In the genomic region with DNA sequence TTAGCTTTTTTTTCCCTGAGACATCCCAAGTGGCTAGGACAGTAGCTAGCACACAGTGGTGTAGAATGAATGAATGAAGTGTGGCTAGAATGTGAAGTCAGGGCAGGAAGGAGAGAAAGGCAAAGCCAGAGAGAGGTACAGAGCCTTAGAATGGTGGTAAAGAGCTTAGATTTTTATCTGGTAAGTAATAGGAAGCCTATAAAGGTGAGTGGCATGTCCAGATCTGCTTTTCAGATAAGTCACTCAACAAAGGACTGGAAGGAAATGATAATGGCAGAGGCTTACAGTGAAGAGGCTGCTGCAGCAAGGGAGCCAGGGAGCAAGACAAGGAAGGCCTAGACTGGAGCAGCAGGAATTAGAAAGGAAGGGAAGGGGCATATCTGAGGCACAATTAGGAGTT, we compare ENCODE assay signal across 24 cellular contexts.
DNase-seq lines count a peak whose midpoint lies in the region; ATAC-seq and TF ChIP-seq lines count a peak whose summit lies in the region.
"Had no signal": no experiment of that assay in that cellular context is flagged by ENCODE, and none has a peak within 500 bp of the region (broad histone marks: within the 10 kb centered on the region; RNA-seq: fewer than 3 reads in every experiment).

No MANE protein-coding gene starts in this region.

- 0 out of 2 replicates have a peak overlapping the region, but pooled peaks have one; percentile 35 for H2BK120ac ChIP-seq in IMR-90 (ENCODE audit: low read depth, low read length)
- H2BK120ac ChIP-seq in mesendoderm (ENCODE audit: low read depth, low read length): no peak overlapping the region

- POLR2A ChIA-PET in IMR-90 (lab: Charles Lee; ENCODE audit: unreplicated experiment): interaction anchor here (0.6 kb wide), 1 partner anchor 79 kb away, joined by 3 read pairs; no protein-coding TSS in a partner anchor

- no peak overlapping the region for H4K5ac ChIP-seq in IMR-90 (ENCODE audit: low read depth, low read length)
- H4K5ac ChIP-seq in mesendoderm (ENCODE audit: low read length): peak overlapping the region; percentile 28

- H3K36me3 Mint-ChIP-seq in activated T-helper 1 cell treated with anti-CD3 and anti-CD28 coated beads, Interleukin-12 subunit alpha, Interleukin-12 subunit beta, Interleukin-2, Interleukin-4 antibody, amounts not matched to agents 30 ng/mL and 10 ng/mL and 1 ng/mL, durations not matched to agents 14 hours and 24 hours and 36 hours (ENCODE audit: low read depth): peaks cover 4% of the 10 kb centered on the region
- H3K36me3 Mint-ChIP-seq in effector memory CD8-positive, alpha-beta T cell (ENCODE audit: insufficient read depth): peaks cover 19% of the 10 kb centered on the region
- H3K36me3 Mint-ChIP-seq: neural progenitor cell, T-cell had no signal

- H3K27me3 ChIP-seq in IMR-90 (ENCODE audit: control insufficient read depth, insufficient read depth, low read length) (no peaks in the 10 kb centered on the region), mesendoderm (ENCODE audit: insufficient read depth, low read length, poor library complexity) (peaks cover 9% of the 10 kb centered on the region)
- H3K27me3 ChIP-seq: SJCRH30 had no signal

- H4K91ac ChIP-seq in IMR-90 (ENCODE audit: insufficient read depth, low read depth, low read length): no peak overlapping the region

- no peak overlapping the region; a peak in 1 of 4 replicates for H4K8ac ChIP-seq in IMR-90 (ENCODE audit: low read depth in 2 of 2, low read length in 2 of 2)
- H4K8ac ChIP-seq in mesendoderm (ENCODE audit: low read depth, low read length): no peak overlapping the region

- no peaks in the 10 kb centered on the region for H4K20me1 ChIP-seq in IMR-90 (ENCODE audit: insufficient read depth, low read length)

- no peaks in the 10 kb centered on the region for H3K9me3 Mint-ChIP-seq in activated T-helper 1 cell treated with anti-CD3 and anti-CD28 coated beads, Interleukin-12 subunit alpha, Interleukin-12 subunit beta, Interleukin-2, Interleukin-4 antibody, amounts not matched to agents 30 ng/mL and 10 ng/mL and 1 ng/mL, durations not matched to agents 14 hours and 24 hours and 36 hours
- H3K9me3 Mint-ChIP-seq in effector memory CD8-positive, alpha-beta T cell: no peaks in the 10 kb centered on the region
- H3K9me3 Mint-ChIP-seq: activated naive CD8-positive, alpha-beta T cell treated with anti-CD3 and anti-CD28 coated beads for 36 hours; neural progenitor cell; stimulated activated naive CD8-positive, alpha-beta T cell treated with anti-CD3 and anti-CD28 coated beads, Interleukin-15, Interleukin-2, amounts not matched to agents 100 ng/mL and 50 ng/mL, for 24 hours; T-cell had no signal

- H3K79me1 ChIP-seq in IMR-90 (ENCODE audit: low read depth in 1 of 2, low read length in 2 of 2) (peaks cover 0 to 24% of the 10 kb centered on the region in 2 experiments; a peak in 2 of 4 replicates), mesendoderm (ENCODE audit: low read length) (no peaks in the 10 kb centered on the region)

- H3K9me1 ChIP-seq in IMR-90 (ENCODE audit: insufficient read depth, low read length): peaks cover 16% of the 10 kb centered on the region

- H2AK5ac ChIP-seq in IMR-90 (ENCODE audit: low read depth, low read length): peak overlapping the region; percentile 37; the same call in 1 of the 2 replicates
- no peak overlapping the region for H2AK5ac ChIP-seq in mesendoderm (ENCODE audit: low read length)

- H3K23ac ChIP-seq in IMR-90 (ENCODE audit: low read depth, low read length) (peak overlapping the region; percentile 16; the same call in 1 of the 2 replicates), mesendoderm (ENCODE audit: low read length) (no peak overlapping the region)

- H3K27me3 Mint-ChIP-seq in activated T-helper 1 cell treated with anti-CD3 and anti-CD28 coated beads, Interleukin-12 subunit alpha, Interleukin-12 subunit beta, Interleukin-2, Interleukin-4 antibody, amounts not matched to agents 30 ng/mL and 10 ng/mL and 1 ng/mL, durations not matched to agents 14 hours and 24 hours and 36 hours (ENCODE audit: insufficient read depth): peaks cover 13% of the 10 kb centered on the region
- peaks cover 0 to 13% of the 10 kb centered on the region in 2 donors for H3K27me3 Mint-ChIP-seq in effector memory CD8-positive, alpha-beta T cell

- H3K27ac Mint-ChIP-seq in activated T-helper 1 cell treated with anti-CD3 and anti-CD28 coated beads, Interleukin-12 subunit alpha, Interleukin-12 subunit beta, Interleukin-2, Interleukin-4 antibody, amounts not matched to agents 30 ng/mL and 10 ng/mL and 1 ng/mL, durations not matched to agents 14 hours and 24 hours and 36 hours: no peak overlapping the region
- peak overlapping the region in 1 of 2 donors; percentile 5 for H3K27ac Mint-ChIP-seq in effector memory CD8-positive, alpha-beta T cell
- H3K27ac Mint-ChIP-seq: activated naive CD8-positive, alpha-beta T cell treated with anti-CD3 and anti-CD28 coated beads for 36 hours; neural progenitor cell; progenitor cell of endocrine pancreas; stimulated activated naive CD8-positive, alpha-beta T cell treated with anti-CD3 and anti-CD28 coated beads, Interleukin-15, Interleukin-2, amounts not matched to agents 100 ng/mL and 50 ng/mL, for 24 hours had no signal

- dilution Hi-C loops in IMR-90 (cut with HindIII; ENCODE audit: low sequenced_read_pairs, unreplicated experiment): no loop called here

- H3K4me3 Mint-ChIP-seq in activated T-helper 1 cell treated with anti-CD3 and anti-CD28 coated beads, Interleukin-12 subunit alpha, Interleukin-12 subunit beta, Interleukin-2, Interleukin-4 antibody, amounts not matched to agents 30 ng/mL and 10 ng/mL and 1 ng/mL, durations not matched to agents 14 hours and 24 hours and 36 hours: peak overlapping the region; percentile 25
- H3K4me3 Mint-ChIP-seq in effector memory CD8-positive, alpha-beta T cell: no peak overlapping the region
- H3K4me3 Mint-ChIP-seq: activated naive CD8-positive, alpha-beta T cell treated with anti-CD3 and anti-CD28 coated beads for 36 hours; neural progenitor cell; stimulated activated naive CD8-positive, alpha-beta T cell treated with anti-CD3 and anti-CD28 coated beads, Interleukin-15, Interleukin-2, amounts not matched to agents 100 ng/mL and 50 ng/mL, for 24 hours had no signal

- H3K4me1 Mint-ChIP-seq in activated T-helper 1 cell treated with anti-CD3 and anti-CD28 coated beads, Interleukin-12 subunit alpha, Interleukin-12 subunit beta, Interleukin-2, Interleukin-4 antibody, amounts not matched to agents 30 ng/mL and 10 ng/mL and 1 ng/mL, durations not matched to agents 14 hours and 24 hours and 36 hours (ENCODE audit: low read depth): peaks cover 72% of the 10 kb centered on the region
- H3K4me1 Mint-ChIP-seq in effector memory CD8-positive, alpha-beta T cell (ENCODE audit: low read depth in 2 of 2): peaks cover 14 to 24% of the 10 kb centered on the region in 2 donors

- no peaks in the 10 kb centered on the region for H3K79me2 ChIP-seq in mesendoderm (ENCODE audit: control insufficient read depth, insufficient read depth, low read length)

- peak overlapping the region; percentile 47; the same call in 1 of the 2 replicates for H2BK20ac ChIP-seq in IMR-90 (ENCODE audit: low read depth, low read length)

- H3K36me3 ChIP-seq in IMR-90 (ENCODE audit: control insufficient read depth, insufficient read depth, low read length) (no peaks in the 10 kb centered on the region), mesendoderm (ENCODE audit: control insufficient read depth, insufficient read depth, low read length) (no peaks in the 10 kb centered on the region)
- H3K36me3 ChIP-seq: heart right ventricle, left lung, neural progenitor cell, sigmoid colon, SJCRH30, tibial artery had no signal

- peak overlapping the region; percentile 37 for H2AFZ ChIP-seq in IMR-90 (replicated peaks; ENCODE audit: low read length, poor library complexity)
- H2AFZ ChIP-seq: neural progenitor cell had no signal

- peak overlapping the region; percentile 57; the same call in 1 of the 2 replicates for H3K4ac ChIP-seq in IMR-90 (ENCODE audit: low read depth, low read length)
- no peak overlapping the region for H3K4ac ChIP-seq in mesendoderm (ENCODE audit: low read depth, low read length)

- TF ChIP-seq RAD21 in IMR-90 (IDR thresholded peaks at IDR 0.05; ENCODE audit: low read length): no peak

- no TSS peak for BruUV-seq in IMR-90 (replicated peaks; lab: Mats Ljungman, UMichigan)

- H3K56ac ChIP-seq in IMR-90 (ENCODE audit: extremely low read depth, insufficient read depth, low read length): no peak overlapping the region
- H3K56ac ChIP-seq in mesendoderm (ENCODE audit: low read length): no peak overlapping the region

- peak; percentile 54 for DNase-seq in ELF-1 (ENCODE audit: low read depth, low spot score)
- DNase-seq in IMR-90: no peak
- no peak for DNase-seq in activated T-helper 1 cell treated with anti-CD3 and anti-CD28 coated beads, Interleukin-12 subunit alpha, Interleukin-12 subunit beta, Interleukin-2, Interleukin-4 antibody, amounts not matched to agents 30 ng/mL and 10 ng/mL and 1 ng/mL, durations not matched to agents 14 hours and 24 hours and 36 hours (ENCODE audit: low spot score)
- DNase-seq in mesendoderm: peak; percentile 47
- DNase-seq in effector memory CD8-positive, alpha-beta T cell: no peak
- no peak for DNase-seq in inferior parietal cortex (ENCODE audit: extremely low spot score)
- DNase-seq: activated CD4-positive, alpha-beta T cell treated with anti-CD3 and anti-CD28 coated beads for 48 hours; activated naive CD8-positive, alpha-beta T cell treated with anti-CD3 and anti-CD28 coated beads for 36 hours; cerebellar nuclear complex; HCEC 1CT; heart right ventricle; left lung; NCI-H1436; NCI-H510A; NK-92 treated with Interleukin-12 subunit alpha and Interleukin-12 subunit beta, amount 100 ng/mL, for 24 hours; sigmoid colon; SJCRH30; stimulated activated CD4-positive, alpha-beta T cell treated with anti-CD3 and anti-CD28 coated beads, Interleukin-15, amount 100 ng/mL, for 24 hours; T-cell; tibial artery had no signal

- H2BK5ac ChIP-seq in IMR-90 (ENCODE audit: low read depth, low read length, poor library complexity, severe bottlenecking): no peak overlapping the region
- no peak overlapping the region for H2BK5ac ChIP-seq in mesendoderm (ENCODE audit: low read length)

- in situ Hi-C loops in IMR-90 (cut with MboI; ENCODE audit: low sequenced_read_pairs): loop anchor here (10.0 kb wide), 1 partner anchor 385 kb away; no protein-coding TSS in a partner anchor

- no peak overlapping the region for H3K9ac ChIP-seq in IMR-90 (ENCODE audit: low read depth, low read length)
- H3K9ac ChIP-seq in mesendoderm (ENCODE audit: low read length): no peak overlapping the region
- H3K9ac ChIP-seq: neural progenitor cell had no signal

- CTCF ChIA-PET in IMR-90 (lab: Yijun Ruan, JAX): interaction anchor here (0.7 to 0.9 kb wide), 2 partner anchors 10 to 172 kb away, joined by 3 read pairs; no protein-coding TSS in a partner anchor

- H2AK9ac ChIP-seq in IMR-90 (replicated peaks; ENCODE audit: low read depth, low read length, poor library complexity): no peak overlapping the region

- H3K4me2 ChIP-seq in IMR-90 (ENCODE audit: low read depth, low read length) (no peak overlapping the region), mesendoderm (ENCODE audit: low read length) (no peak overlapping the region)
- H3K4me2 ChIP-seq: neural progenitor cell had no signal

- H3K14ac ChIP-seq in IMR-90 (replicated peaks; ENCODE audit: low read depth, low read length): no peak overlapping the region; the same call in 1 of the 2 replicates

- H3K4me1 ChIP-seq in IMR-90 (ENCODE audit: control insufficient read depth, insufficient read depth, low read length) (peaks cover 8% of the 10 kb centered on the region), mesendoderm (ENCODE audit: control insufficient read depth, low read depth, low read length) (peaks cover 5% of the 10 kb centered on the region)
- H3K4me1 ChIP-seq: SJCRH30 had no signal

- intact Hi-C loops in IMR-90 (cut with micrococcal nuclease): loop anchor here (5.0 kb wide), 2 partner anchors 193 to 388 kb away; no protein-coding TSS in a partner anchor
- intact Hi-C loops in activated T-helper 1 cell treated with anti-CD3 and anti-CD28 coated beads, Interleukin-12 subunit alpha, Interleukin-12 subunit beta, Interleukin-2, Interleukin-4 antibody, amounts not matched to agents 30 ng/mL and 10 ng/mL and 1 ng/mL, durations not matched to agents 14 hours and 24 hours and 36 hours (cut with micrococcal nuclease): loop anchor here (5.0 kb wide), 2 partner anchors 532 to 558 kb away; no protein-coding TSS in a partner anchor

- H3K18ac ChIP-seq in IMR-90 (ENCODE audit: low read depth, low read length) (no peak overlapping the region), mesendoderm (ENCODE audit: low read length) (no peak overlapping the region)

- H3K27ac ChIP-seq in IMR-90 (ENCODE audit: insufficient read depth, low read length) (no peak overlapping the region), mesendoderm (ENCODE audit: low read depth, low read length) (no peak overlapping the region)
- H3K27ac ChIP-seq: heart right ventricle, left lung, neural progenitor cell, sigmoid colon, SJCRH30, tibial artery had no signal

- no peak for TF ChIP-seq CTCF in IMR-90 (conservative IDR thresholded peaks at IDR 0.05; ENCODE audit: low read depth, low read length)

- H3K9me3 ChIP-seq in IMR-90 (ENCODE audit: control insufficient read depth, insufficient read depth, low read length): no peaks in the 10 kb centered on the region
- H3K9me3 ChIP-seq: heart right ventricle, left lung, sigmoid colon, SJCRH30, tibial artery had no signal

- TF ChIP-seq POLR2A in IMR-90 (IDR thresholded peaks at IDR 0.05; ENCODE audit: low read depth, low read length): no peak

- H2BK15ac ChIP-seq in IMR-90 (ENCODE audit: low read depth, low read length) (0 out of 3 replicates have a peak overlapping the region, but pooled peaks have one; percentile 41), mesendoderm (replicated peaks; ENCODE audit: low read depth) (no peak overlapping the region)

- H3K4me3 ChIP-seq in IMR-90 (ENCODE audit: insufficient read depth, low read depth, low read length) (no peak overlapping the region), mesendoderm (ENCODE audit: low read length) (no peak overlapping the region)
- H3K4me3 ChIP-seq: heart right ventricle, left lung, neural progenitor cell, sigmoid colon, SJCRH30, tibial artery had no signal

- ATAC-seq in IMR-90 (ENCODE audit: low read depth) (no peak), HG03571 (IDR thresholded peaks at IDR 0.05; ENCODE audit: unreplicated experiment) (no peak)
- no peak for ATAC-seq in effector memory CD8-positive, alpha-beta T cell (replicated peaks)
- ATAC-seq: heart right ventricle, left lung, T-cell had no signal

Comparison
In these comparisons a context has a peak if more than half of its experiments do, and no peak if none do; other contexts are left out.
1. DNase-seq: peak in ELF-1 (single experiment) and mesendoderm (single experiment); none in IMR-90 (single experiment), activated T-helper 1 cell treated with anti-CD3 and anti-CD28 coated beads, Interleukin-12 subunit alpha, Interleukin-12 subunit beta, Interleukin-2, Interleukin-4 antibody, amounts not matched to agents 30 ng/mL and 10 ng/mL and 1 ng/mL, durations not matched to agents 14 hours and 24 hours and 36 hours (single experiment), effector memory CD8-positive, alpha-beta T cell (0 of 3) and inferior parietal cortex (single experiment).